In the genomic region with DNA sequence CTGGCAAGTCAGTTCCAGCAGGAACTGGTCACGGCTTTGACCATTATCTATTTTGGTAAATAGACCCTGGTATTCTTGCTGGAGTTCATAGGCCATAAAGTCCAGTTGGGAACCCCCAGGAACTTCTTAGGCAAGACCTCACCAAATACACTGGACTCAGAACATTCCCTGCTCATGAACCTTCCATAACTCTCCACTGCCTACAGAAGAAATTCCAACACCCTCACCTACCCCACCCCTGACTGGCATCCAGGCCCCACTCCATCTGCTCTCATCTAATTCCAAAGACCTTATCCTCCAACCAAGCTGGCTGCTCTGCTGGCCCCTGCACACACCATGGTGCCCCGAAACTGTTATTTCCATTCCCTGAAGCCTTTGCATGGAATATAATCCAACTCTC, we compare ENCODE assay signal across 26 cellular contexts. TPM values are rescaled to one million over a fixed set of nuclear protein-coding genes. Genes with fewer than 3 reads are reported as not detected.
DNase-seq lines count a peak whose midpoint lies in the region; ATAC-seq, FAIRE-seq and TF ChIP-seq lines count a peak whose summit lies in the region.
"Had no signal": no experiment of that assay in that cellular context is flagged by ENCODE, and none has a peak within 500 bp of the region (broad histone marks: within the 10 kb centered on the region; RNA-seq: fewer than 3 reads in every experiment).

No MANE protein-coding gene starts in this region.

- no peak overlapping the region for H3K4me3 ChIP-seq in mammary epithelial cell (replicated peaks in 1 of 3; ENCODE audit: insufficient read depth in 1 of 3, low read depth in 2 of 3, low read length in 3 of 3)
- no peak overlapping the region for H3K4me3 ChIP-seq in neutrophil (ENCODE audit: low read depth in 1 of 2, low read length in 1 of 2)
- H3K4me3 ChIP-seq: left lung, SK-N-MC, tibial nerve had no signal

- H3K4ac ChIP-seq in H9 (ENCODE audit: low read depth, low read length) = no peak overlapping the region

- H3K27me3 ChIP-seq in mammary epithelial cell (ENCODE audit: insufficient read depth, low read length) (no peaks in the 10 kb centered on the region), neutrophil (no peaks in the 10 kb centered on the region), H9 (ENCODE audit: insufficient read depth, low read length) (no peaks in the 10 kb centered on the region)
- H3K27me3 ChIP-seq: brain microvascular endothelial cell, left lung, tibial nerve had no signal

- no peak for ATAC-seq in HG03095 (IDR thresholded peaks at IDR 0.05; ENCODE audit: unreplicated experiment)
- ATAC-seq: left lung; sciatic nerve; stimulated activated naive CD8-positive, alpha-beta T cell treated with anti-CD3 and anti-CD28 coated beads, Interleukin-15, amount 100 ng/mL, for 72 hours had no signal

- dilution Hi-C loops in mammary epithelial cell (cut with HindIII; ENCODE audit: low sequenced_read_pairs) = no loop called here

- H3K9me3 ChIP-seq in mammary epithelial cell (replicated peaks; ENCODE audit: insufficient read depth, low read length) = no peaks in the 10 kb centered on the region
- no peaks in the 10 kb centered on the region for H3K9me3 ChIP-seq in neutrophil
- no peaks in the 10 kb centered on the region for H3K9me3 ChIP-seq in H9 (ENCODE audit: control insufficient read depth, low read depth, low read length)
- H3K9me3 ChIP-seq: Caco-2, left lung, tibial nerve had no signal

- 100% methylated on average over 2 of the region's 2 CpGs for WGBS in mammary epithelial cell (ENCODE audit: low coverage, missing lambda C conversion rate)
- WGBS in H9 (ENCODE audit: extremely low coverage, insufficient read length, low lambda C conversion rate) = no CpG with 5 or more reads among the region's 2 CpGs

- intact Hi-C loops in mammary epithelial cell (cut with micrococcal nuclease) = loop anchor here (1.0 to 5.0 kb wide), 5 partner anchors 203 to 620 kb away; no protein-coding TSS in a partner anchor

- no peak overlapping the region for H3K9ac ChIP-seq in mammary epithelial cell (ENCODE audit: insufficient read depth, low read length)
- H3K9ac ChIP-seq in H9 (ENCODE audit: extremely low read depth, insufficient read length, low read length) = no peak overlapping the region

- H4K5ac ChIP-seq in H9 (ENCODE audit: insufficient read length, low read depth, low read length) = no peak overlapping the region

- H3K4me2 ChIP-seq in mammary epithelial cell (ENCODE audit: insufficient read depth, low read depth, low read length) = peak overlapping the region; percentile 9
- H3K4me2 ChIP-seq in H9 (ENCODE audit: insufficient read depth, insufficient read length, low read length) = no peak overlapping the region

- H3K56ac ChIP-seq in H9 (ENCODE audit: insufficient read length, low read depth, low read length) = no peak overlapping the region

- H3K36me3 Mint-ChIP-seq in T-helper 1 cell treated with Interleukin-12 subunit alpha and Interleukin-12 subunit beta and Interleukin-4 antibody, amounts not matched to agents 30 μg/mL and 1 μg/mL, for 36 hours (ENCODE audit: low read depth) = peaks cover 5% of the 10 kb centered on the region
- H3K36me3 Mint-ChIP-seq in HFFc6 (ENCODE audit: low read depth) = peaks cover 14% of the 10 kb centered on the region
- peaks cover 3 to 24% (median 8%) of the 10 kb centered on the region in 3 experiments; a peak in 4 of 7 replicates for H3K36me3 Mint-ChIP-seq in H9 (ENCODE audit: insufficient read depth in 1 of 3, low read depth in 3 of 3)

- no peaks in the 10 kb centered on the region for H3K9me3 Mint-ChIP-seq in T-helper 1 cell treated with Interleukin-12 subunit alpha and Interleukin-12 subunit beta and Interleukin-4 antibody, amounts not matched to agents 30 μg/mL and 1 μg/mL, for 36 hours
- H3K9me3 Mint-ChIP-seq in HFFc6 (no peaks in the 10 kb centered on the region), H9 (peaks cover 0 to 3% of the 10 kb centered on the region in 2 experiments; a peak in 1 of 5 replicates)
- H3K9me3 Mint-ChIP-seq: activated CD4-positive, alpha-beta T cell treated with anti-CD3 and anti-CD28 coated beads, Interleukin-2, amount 10 ng/mL, durations not matched to agents 7 days and 5 days; stimulated activated naive CD8-positive, alpha-beta T cell treated with anti-CD3 and anti-CD28 coated beads, Interleukin-15, amount 100 ng/mL, for 72 hours had no signal

- H4K8ac ChIP-seq in H9 (replicated peaks; ENCODE audit: insufficient read length, low read depth, low read length) = no peak overlapping the region

- H3K27ac ChIP-seq in mammary epithelial cell (ENCODE audit: insufficient read depth, low read depth, low read length) (no peak overlapping the region), neutrophil (peak overlapping the region; percentile 89), H9 (ENCODE audit: insufficient read length, low read depth, low read length) (no peak overlapping the region)
- H3K27ac ChIP-seq: brain microvascular endothelial cell, RWPE1, SK-N-MC, tibial nerve, WERI-Rb-1 had no signal

- H2BK120ac ChIP-seq in H9 (ENCODE audit: low read depth, low read length, poor library complexity, severe bottlenecking) = no peak overlapping the region

- H3K36me3 ChIP-seq in mammary epithelial cell (ENCODE audit: insufficient read depth, low read length) (no peaks in the 10 kb centered on the region), neutrophil (peaks cover 7% of the 10 kb centered on the region)

- H3K27me3 Mint-ChIP-seq in T-helper 1 cell treated with Interleukin-12 subunit alpha and Interleukin-12 subunit beta and Interleukin-4 antibody, amounts not matched to agents 30 μg/mL and 1 μg/mL, for 36 hours (ENCODE audit: low read depth) = no peaks in the 10 kb centered on the region
- H3K27me3 Mint-ChIP-seq in HFFc6 (ENCODE audit: insufficient read depth) = no peaks in the 10 kb centered on the region
- H3K27me3 Mint-ChIP-seq in H9 (ENCODE audit: low read depth) = no peaks in the 10 kb centered on the region
- H3K27me3 Mint-ChIP-seq: activated CD4-positive, alpha-beta T cell treated with anti-CD3 and anti-CD28 coated beads, Interleukin-2, amount 10 ng/mL, durations not matched to agents 7 days and 5 days; stimulated activated naive CD8-positive, alpha-beta T cell treated with anti-CD3 and anti-CD28 coated beads, Interleukin-15, amount 100 ng/mL, for 72 hours had no signal

- DNase-seq in T-helper 1 cell (no peak), HFFc6 (no peak), mammary epithelial cell (no peak), H9 (no peak), urothelium cell line (ENCODE audit: low spot score) (no peak)
- DNase-seq: activated CD4-positive, alpha-beta T cell treated with anti-CD3 and anti-CD28 coated beads, Interleukin-2, amount 10 ng/mL, durations not matched to agents 7 days and 5 days; activated effector memory CD4-positive, alpha-beta T cell treated with anti-CD3 and anti-CD28 coated beads, Interleukin-2, amount 50 U/mL, for 16 hours; brain microvascular endothelial cell; Caco-2; effector memory CD4-positive, alpha-beta T cell; foreskin melanocyte; hippocampal formation; left lung; NCI-H1092 treated with DMSO at 0.1 percent for 48 hours; NCI-H187 treated with DMSO at 0.1 percent for 48 hours; NCI-H526; stimulated activated CD4-positive, alpha-beta T cell treated with anti-CD3 and anti-CD28 coated beads, Interleukin-15, amount 100 ng/mL, for 24 hours; stimulated activated naive CD8-positive, alpha-beta T cell treated with anti-CD3 and anti-CD28 coated beads, Interleukin-15, amount 100 ng/mL, for 72 hours; WERI-Rb-1 had no signal

- no peak overlapping the region for H2BK12ac ChIP-seq in H9 (ENCODE audit: insufficient read length, low read depth, low read length)

- H3K4me1 Mint-ChIP-seq in T-helper 1 cell treated with Interleukin-12 subunit alpha and Interleukin-12 subunit beta and Interleukin-4 antibody, amounts not matched to agents 30 μg/mL and 1 μg/mL, for 36 hours (ENCODE audit: low read depth) = peaks cover 33% of the 10 kb centered on the region
- peaks cover 34% of the 10 kb centered on the region for H3K4me1 Mint-ChIP-seq in HFFc6 (ENCODE audit: low read depth)
- H3K4me1 Mint-ChIP-seq in H9 = peaks cover 18 to 25% of the 10 kb centered on the region in 2 experiments

- in situ Hi-C loops in mammary epithelial cell (cut with MboI; ENCODE audit: low sequenced_read_pairs in 2 of 2) = loop anchor here in 1 of 2 donors (5.0 kb wide), 1 partner anchor 455 kb away; no protein-coding TSS in a partner anchor

- no peaks in the 10 kb centered on the region for H3K23me2 ChIP-seq in H9 (ENCODE audit: insufficient read length, low read depth, low read length, poor library complexity, severe bottlenecking)

- H3K27ac Mint-ChIP-seq in T-helper 1 cell treated with Interleukin-12 subunit alpha and Interleukin-12 subunit beta and Interleukin-4 antibody, amounts not matched to agents 30 μg/mL and 1 μg/mL, for 36 hours = peak overlapping the region; percentile 1
- peak overlapping the region; percentile 18 for H3K27ac Mint-ChIP-seq in HFFc6
- H3K27ac Mint-ChIP-seq in H9 = no peak overlapping the region
- H3K27ac Mint-ChIP-seq: activated CD4-positive, alpha-beta T cell treated with anti-CD3 and anti-CD28 coated beads, Interleukin-2, amount 10 ng/mL, durations not matched to agents 7 days and 5 days; stimulated activated naive CD8-positive, alpha-beta T cell treated with anti-CD3 and anti-CD28 coated beads, Interleukin-15, amount 100 ng/mL, for 72 hours had no signal

- no peaks in the 10 kb centered on the region for H3K79me1 ChIP-seq in H9 (ENCODE audit: insufficient read depth, low read depth, low read length, poor library complexity, severe bottlenecking)

- FAIRE-seq in urothelium cell line (lab: Jason Lieb, UNC) = no peak

- peaks cover 37% of the 10 kb centered on the region for H3K79me2 ChIP-seq in mammary epithelial cell (ENCODE audit: insufficient read depth, low read length)
- H3K79me2 ChIP-seq in H9 (ENCODE audit: insufficient read depth, low read length) = no peaks in the 10 kb centered on the region

- H3K4me1 ChIP-seq in mammary epithelial cell (ENCODE audit: insufficient read depth, low read length) (peaks cover 16% of the 10 kb centered on the region), neutrophil (ENCODE audit: control insufficient read depth in 1 of 2, insufficient read depth in 1 of 2, low read depth in 1 of 2, low read length in 1 of 2) (peaks cover 79 to 90% of the 10 kb centered on the region in 2 experiments), H9 (ENCODE audit: insufficient read depth, low read length) (no peaks in the 10 kb centered on the region)

- no peak overlapping the region for H2AK5ac ChIP-seq in H9 (ENCODE audit: insufficient read length, low read length)

- H3T11ph ChIP-seq in H9 (ENCODE audit: low read length) = no peak overlapping the region

- no peak overlapping the region for H3K18ac ChIP-seq in H9 (ENCODE audit: insufficient read length, low read depth, low read length)

- H2BK20ac ChIP-seq in H9 (ENCODE audit: low read depth, low read length, poor library complexity, severe bottlenecking) = no peak overlapping the region

- H2AFZ ChIP-seq in mammary epithelial cell (ENCODE audit: low read depth, low read length) (no peak overlapping the region), H9 (ENCODE audit: low read length) (no peak overlapping the region)

- TF ChIP-seq CTCF in HFFc6 (IDR thresholded peaks at IDR 0.05) (no peak), mammary epithelial cell (conservative IDR thresholded peaks at IDR 0.05 in 1 of 2, IDR thresholded peaks at IDR 0.05 in 1 of 2; ENCODE audit: extremely low read depth in 1 of 2, insufficient read depth in 1 of 2, low read depth in 1 of 2, low read length in 2 of 2) (no peak), neutrophil (IDR thresholded peaks at IDR 0.05) (no peak), H9 (conservative IDR thresholded peaks at IDR 0.05) (no peak)

- no peak overlapping the region for H2BK15ac ChIP-seq in H9 (ENCODE audit: low read depth, low read length)

- no peak overlapping the region for H4K91ac ChIP-seq in H9 (ENCODE audit: insufficient read length, low read depth, low read length)

- H4K20me1 ChIP-seq in mammary epithelial cell (ENCODE audit: insufficient read depth, low read length) = no peaks in the 10 kb centered on the region
- no peaks in the 10 kb centered on the region for H4K20me1 ChIP-seq in H9 (ENCODE audit: control insufficient read depth, insufficient read depth, insufficient read length)

- BruUV-seq in mammary epithelial cell (replicated peaks; lab: Mats Ljungman, UMichigan) = no TSS peak

- no peak overlapping the region for H2BK5ac ChIP-seq in H9 (ENCODE audit: insufficient read length, low read length)

- no peak overlapping the region for H3K4me3 Mint-ChIP-seq in T-helper 1 cell treated with Interleukin-12 subunit alpha and Interleukin-12 subunit beta and Interleukin-4 antibody, amounts not matched to agents 30 μg/mL and 1 μg/mL, for 36 hours
- H3K4me3 Mint-ChIP-seq in HFFc6 = 0 out of 2 replicates have a peak overlapping the region, but pooled peaks have one; percentile 95
- no peak overlapping the region; a peak in 1 of 5 replicates for H3K4me3 Mint-ChIP-seq in H9
- H3K4me3 Mint-ChIP-seq: stimulated activated naive CD8-positive, alpha-beta T cell treated with anti-CD3 and anti-CD28 coated beads, Interleukin-15, amount 100 ng/mL, for 72 hours had no signal

- H3K23ac ChIP-seq in H9 (ENCODE audit: insufficient read length, low read depth, low read length) = no peak overlapping the region

- CTCF ChIA-PET in mammary epithelial cell (lab: Charles Lee; ENCODE audit: low non-redundant PET) = no interaction called here

- no peak overlapping the region for H3K14ac ChIP-seq in H9 (ENCODE audit: insufficient read depth, low read length)

RNA-seq across cellular contexts. Expression of a gene that starts 2.5 kb away (rescaled TPM):
- total RNA-seq in HFFc6 (2021; fragmentation: NEBNext Ultra II Directional; extraction: Animal tissue kit (Norgen Biotek cat#: 25700)) = 10 to 100 TPM; 25.7 to 31.1 (median 27.1) TPM
- 10 to 100 TPM; 33.2 to 42.7 TPM for total RNA-seq in mammary epithelial cell
- polyA plus RNA-seq in mammary epithelial cell = 30.7 TPM
- polyA minus RNA-seq in mammary epithelial cell = 97.3 TPM
- total RNA-seq in H9 (2021) = 26.2 and 26.6 TPM in 2 replicates

Comparison
In these comparisons a context has a peak if more than half of its experiments do, and no peak if none do; other contexts are left out.
1. H3K27ac Mint-ChIP-seq: peak in T-helper 1 cell treated with Interleukin-12 subunit alpha and Interleukin-12 subunit beta and Interleukin-4 antibody, amounts not matched to agents 30 μg/mL and 1 μg/mL, for 36 hours (single experiment) and HFFc6 (single experiment); none in H9 (0 of 3).